ENCODE assay signal across 1 cellular context in the genomic region with DNA sequence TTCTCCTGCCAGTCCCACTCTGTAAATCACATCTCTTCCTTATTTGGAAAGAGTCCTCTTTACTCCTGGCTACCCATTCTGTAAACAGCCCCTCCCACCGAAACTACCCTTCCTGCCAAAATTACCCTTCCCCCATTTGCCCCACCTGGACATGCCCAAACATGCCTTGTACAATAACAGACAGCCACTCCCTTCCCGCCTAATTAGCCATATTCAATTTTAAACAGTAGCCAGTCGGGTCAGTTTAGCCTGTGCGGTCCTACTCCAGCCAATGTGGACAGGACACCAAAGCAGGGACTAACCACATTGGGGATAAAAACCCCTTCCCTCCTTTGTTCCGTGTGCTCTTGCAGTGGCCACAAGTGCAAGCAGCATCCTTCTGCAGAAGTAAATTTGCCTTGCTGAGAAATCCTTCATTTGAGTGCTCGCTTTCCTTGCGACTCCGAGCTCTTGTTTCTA.
TF ChIP-seq lines count a peak whose summit lies in the region.

No MANE protein-coding gene starts in this region.

TF ChIP-seq in H1, 55 proteins besides CTCF, POLR2A, EP300 and RAD21:
- TF ChIP-seq RBBP5 (IDR thresholded peaks at IDR 0.05; ENCODE audit: borderline replicate concordance, low read depth, low read length) (no peak), SP4 (IDR thresholded peaks at IDR 0.05; ENCODE audit: low read length) (no peak), CREB1 (IDR thresholded peaks at IDR 0.05) (no peak), CEBPB (IDR thresholded peaks at IDR 0.05; ENCODE audit: low read depth, low read length) (no peak), RXRA (IDR thresholded peaks at IDR 0.05; ENCODE audit: insufficient read depth, low read depth, low read length) (no peak), POU5F1 (IDR thresholded peaks at IDR 0.05; ENCODE audit: low read depth, low read length) (no peak), ASH2L (IDR thresholded peaks at IDR 0.05; ENCODE audit: low read length) (no peak), HDAC2 (IDR thresholded peaks at IDR 0.05; ENCODE audit: borderline replicate concordance in 1 of 2, low read depth in 2 of 2, low read length in 2 of 2) (no peak), EZH2 (IDR thresholded peaks at IDR 0.05; ENCODE audit: low read depth, low read length, severe bottlenecking) (no peak), TCF12 (IDR thresholded peaks at IDR 0.05; ENCODE audit: low read depth, low read length) (0 out of 2 replicates have a peak, but pooled peaks have one; percentile 46), SRF (IDR thresholded peaks at IDR 0.05; ENCODE audit: low read depth, low read length) (peak; percentile 90), TEAD4 (IDR thresholded peaks at IDR 0.05; ENCODE audit: low read depth, low read length) (no peak), KDM1A (IDR thresholded peaks at IDR 0.05; ENCODE audit: borderline replicate concordance, low read length) (peak; percentile 16; the same call in 1 of the 2 replicates), HDAC6 (IDR thresholded peaks at IDR 0.05; ENCODE audit: low read depth, low read length) (no peak), CHD1 (IDR thresholded peaks at IDR 0.05; ENCODE audit: low read depth, low read length) (no peak), SP1 (IDR thresholded peaks at IDR 0.05; ENCODE audit: low read depth, low read length) (peak; percentile 77), SUZ12 (IDR thresholded peaks at IDR 0.05; ENCODE audit: low read length) (no peak), RNF2 (IDR thresholded peaks at IDR 0.05; ENCODE audit: borderline replicate concordance, low read depth, low read length, missing control alignments, poor library complexity, severe bottlenecking) (no peak), GTF2F1 (IDR thresholded peaks at IDR 0.05; ENCODE audit: borderline replicate concordance, low read depth, low read length) (no peak), FOSL1 (IDR thresholded peaks at IDR 0.05; ENCODE audit: insufficient read depth, low read depth, low read length) (no peak), GABPA (IDR thresholded peaks at IDR 0.05; ENCODE audit: borderline replicate concordance, insufficient read depth, low read length) (no peak), POLR2AphosphoS5 (IDR thresholded peaks at IDR 0.05; ENCODE audit: low read depth, low read length) (peak; percentile 62), JUND (IDR thresholded peaks at IDR 0.05; ENCODE audit: low read length) (no peak), NANOG (IDR thresholded peaks at IDR 0.05; ENCODE audit: insufficient read depth, low read depth, low read length, poor library complexity, severe bottlenecking) (no peak), KDM4A (IDR thresholded peaks at IDR 0.05; ENCODE audit: low read depth, low read length, severe bottlenecking) (no peak), ZNF274 (IDR thresholded peaks at IDR 0.05; ENCODE audit: borderline replicate concordance, extremely low read depth, low read length) (no peak), NRF1 (IDR thresholded peaks at IDR 0.05; ENCODE audit: low read depth, low read length) (no peak), SIX5 (IDR thresholded peaks at IDR 0.05; ENCODE audit: low read depth, low read length) (no peak), BRCA1 (IDR thresholded peaks at IDR 0.05; ENCODE audit: low read depth, low read length) (no peak), BACH1 (IDR thresholded peaks at IDR 0.05; ENCODE audit: low read length) (no peak), TAF1 (IDR thresholded peaks at IDR 0.05; ENCODE audit: low read depth, low read length) (peak; percentile 60), TBP (IDR thresholded peaks at IDR 0.05; ENCODE audit: low read depth, low read length) (0 out of 2 replicates have a peak, but pooled peaks have one; percentile 39), MAFK (IDR thresholded peaks at IDR 0.05; ENCODE audit: low read depth, low read length) (no peak), PHF8 (conservative IDR thresholded peaks at IDR 0.05; ENCODE audit: low read depth, low read length) (no peak), CBX5 (IDR thresholded peaks at IDR 0.05; ENCODE audit: low read depth, low read length) (no peak), CBX8 (IDR thresholded peaks at IDR 0.05; ENCODE audit: borderline replicate concordance, low read depth, low read length) (no peak), EGR1 (IDR thresholded peaks at IDR 0.05; ENCODE audit: borderline replicate concordance, low read depth, low read length) (no peak), CHD2 (IDR thresholded peaks at IDR 0.05; ENCODE audit: low read length) (no peak; the same call in none of the 2 replicates), KDM5A (IDR thresholded peaks at IDR 0.05; ENCODE audit: low read length) (no peak), SIN3A (conservative IDR thresholded peaks at IDR 0.05 in 1 of 2, IDR thresholded peaks at IDR 0.05 in 1 of 2; ENCODE audit: low read depth in 1 of 2, low read length in 2 of 2) (no peak), SAP30 (IDR thresholded peaks at IDR 0.05; ENCODE audit: insufficient read depth, insufficient replicate concordance, low read length) (no peak)
- TF ChIP-seq, protein P1, sequence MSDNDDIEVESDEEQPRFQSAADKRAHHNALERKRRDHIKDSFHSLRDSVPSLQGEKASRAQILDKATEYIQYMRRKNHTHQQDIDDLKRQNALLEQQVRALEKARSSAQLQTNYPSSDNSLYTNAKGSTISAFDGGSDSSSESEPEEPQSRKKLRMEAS (IDR thresholded peaks at IDR 0.05): peak; percentile 19; the same call in 1 of the 2 replicates
- TF ChIP-seq, protein P2, sequence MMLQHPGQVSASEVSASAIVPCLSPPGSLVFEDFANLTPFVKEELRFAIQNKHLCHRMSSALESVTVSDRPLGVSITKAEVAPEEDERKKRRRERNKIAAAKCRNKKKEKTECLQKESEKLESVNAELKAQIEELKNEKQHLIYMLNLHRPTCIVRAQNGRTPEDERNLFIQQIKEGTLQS (IDR thresholded peaks at IDR 0.05; ENCODE audit: insufficient read depth, low read depth, low read length): no peak
- TF ChIP-seq, protein P3, sequence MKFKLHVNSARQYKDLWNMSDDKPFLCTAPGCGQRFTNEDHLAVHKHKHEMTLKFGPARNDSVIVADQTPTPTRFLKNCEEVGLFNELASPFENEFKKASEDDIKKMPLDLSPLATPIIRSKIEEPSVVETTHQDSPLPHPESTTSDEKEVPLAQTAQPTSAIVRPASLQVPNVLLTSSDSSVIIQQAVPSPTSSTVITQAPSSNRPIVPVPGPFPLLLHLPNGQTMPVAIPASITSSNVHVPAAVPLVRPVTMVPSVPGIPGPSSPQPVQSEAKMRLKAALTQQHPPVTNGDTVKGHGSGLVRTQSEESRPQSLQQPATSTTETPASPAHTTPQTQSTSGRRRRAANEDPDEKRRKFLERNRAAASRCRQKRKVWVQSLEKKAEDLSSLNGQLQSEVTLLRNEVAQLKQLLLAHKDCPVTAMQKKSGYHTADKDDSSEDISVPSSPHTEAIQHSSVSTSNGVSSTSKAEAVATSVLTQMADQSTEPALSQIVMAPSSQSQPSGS (IDR thresholded peaks at IDR 0.05; ENCODE audit: low read length): 0 out of 2 replicates have a peak, but pooled peaks have one; percentile 31
- TF ChIP-seq, protein P4, sequence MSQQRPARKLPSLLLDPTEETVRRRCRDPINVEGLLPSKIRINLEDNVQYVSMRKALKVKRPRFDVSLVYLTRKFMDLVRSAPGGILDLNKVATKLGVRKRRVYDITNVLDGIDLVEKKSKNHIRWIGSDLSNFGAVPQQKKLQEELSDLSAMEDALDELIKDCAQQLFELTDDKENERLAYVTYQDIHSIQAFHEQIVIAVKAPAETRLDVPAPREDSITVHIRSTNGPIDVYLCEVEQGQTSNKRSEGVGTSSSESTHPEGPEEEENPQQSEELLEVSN (IDR thresholded peaks at IDR 0.05): peak; percentile 80
- TF ChIP-seq, protein P5, sequence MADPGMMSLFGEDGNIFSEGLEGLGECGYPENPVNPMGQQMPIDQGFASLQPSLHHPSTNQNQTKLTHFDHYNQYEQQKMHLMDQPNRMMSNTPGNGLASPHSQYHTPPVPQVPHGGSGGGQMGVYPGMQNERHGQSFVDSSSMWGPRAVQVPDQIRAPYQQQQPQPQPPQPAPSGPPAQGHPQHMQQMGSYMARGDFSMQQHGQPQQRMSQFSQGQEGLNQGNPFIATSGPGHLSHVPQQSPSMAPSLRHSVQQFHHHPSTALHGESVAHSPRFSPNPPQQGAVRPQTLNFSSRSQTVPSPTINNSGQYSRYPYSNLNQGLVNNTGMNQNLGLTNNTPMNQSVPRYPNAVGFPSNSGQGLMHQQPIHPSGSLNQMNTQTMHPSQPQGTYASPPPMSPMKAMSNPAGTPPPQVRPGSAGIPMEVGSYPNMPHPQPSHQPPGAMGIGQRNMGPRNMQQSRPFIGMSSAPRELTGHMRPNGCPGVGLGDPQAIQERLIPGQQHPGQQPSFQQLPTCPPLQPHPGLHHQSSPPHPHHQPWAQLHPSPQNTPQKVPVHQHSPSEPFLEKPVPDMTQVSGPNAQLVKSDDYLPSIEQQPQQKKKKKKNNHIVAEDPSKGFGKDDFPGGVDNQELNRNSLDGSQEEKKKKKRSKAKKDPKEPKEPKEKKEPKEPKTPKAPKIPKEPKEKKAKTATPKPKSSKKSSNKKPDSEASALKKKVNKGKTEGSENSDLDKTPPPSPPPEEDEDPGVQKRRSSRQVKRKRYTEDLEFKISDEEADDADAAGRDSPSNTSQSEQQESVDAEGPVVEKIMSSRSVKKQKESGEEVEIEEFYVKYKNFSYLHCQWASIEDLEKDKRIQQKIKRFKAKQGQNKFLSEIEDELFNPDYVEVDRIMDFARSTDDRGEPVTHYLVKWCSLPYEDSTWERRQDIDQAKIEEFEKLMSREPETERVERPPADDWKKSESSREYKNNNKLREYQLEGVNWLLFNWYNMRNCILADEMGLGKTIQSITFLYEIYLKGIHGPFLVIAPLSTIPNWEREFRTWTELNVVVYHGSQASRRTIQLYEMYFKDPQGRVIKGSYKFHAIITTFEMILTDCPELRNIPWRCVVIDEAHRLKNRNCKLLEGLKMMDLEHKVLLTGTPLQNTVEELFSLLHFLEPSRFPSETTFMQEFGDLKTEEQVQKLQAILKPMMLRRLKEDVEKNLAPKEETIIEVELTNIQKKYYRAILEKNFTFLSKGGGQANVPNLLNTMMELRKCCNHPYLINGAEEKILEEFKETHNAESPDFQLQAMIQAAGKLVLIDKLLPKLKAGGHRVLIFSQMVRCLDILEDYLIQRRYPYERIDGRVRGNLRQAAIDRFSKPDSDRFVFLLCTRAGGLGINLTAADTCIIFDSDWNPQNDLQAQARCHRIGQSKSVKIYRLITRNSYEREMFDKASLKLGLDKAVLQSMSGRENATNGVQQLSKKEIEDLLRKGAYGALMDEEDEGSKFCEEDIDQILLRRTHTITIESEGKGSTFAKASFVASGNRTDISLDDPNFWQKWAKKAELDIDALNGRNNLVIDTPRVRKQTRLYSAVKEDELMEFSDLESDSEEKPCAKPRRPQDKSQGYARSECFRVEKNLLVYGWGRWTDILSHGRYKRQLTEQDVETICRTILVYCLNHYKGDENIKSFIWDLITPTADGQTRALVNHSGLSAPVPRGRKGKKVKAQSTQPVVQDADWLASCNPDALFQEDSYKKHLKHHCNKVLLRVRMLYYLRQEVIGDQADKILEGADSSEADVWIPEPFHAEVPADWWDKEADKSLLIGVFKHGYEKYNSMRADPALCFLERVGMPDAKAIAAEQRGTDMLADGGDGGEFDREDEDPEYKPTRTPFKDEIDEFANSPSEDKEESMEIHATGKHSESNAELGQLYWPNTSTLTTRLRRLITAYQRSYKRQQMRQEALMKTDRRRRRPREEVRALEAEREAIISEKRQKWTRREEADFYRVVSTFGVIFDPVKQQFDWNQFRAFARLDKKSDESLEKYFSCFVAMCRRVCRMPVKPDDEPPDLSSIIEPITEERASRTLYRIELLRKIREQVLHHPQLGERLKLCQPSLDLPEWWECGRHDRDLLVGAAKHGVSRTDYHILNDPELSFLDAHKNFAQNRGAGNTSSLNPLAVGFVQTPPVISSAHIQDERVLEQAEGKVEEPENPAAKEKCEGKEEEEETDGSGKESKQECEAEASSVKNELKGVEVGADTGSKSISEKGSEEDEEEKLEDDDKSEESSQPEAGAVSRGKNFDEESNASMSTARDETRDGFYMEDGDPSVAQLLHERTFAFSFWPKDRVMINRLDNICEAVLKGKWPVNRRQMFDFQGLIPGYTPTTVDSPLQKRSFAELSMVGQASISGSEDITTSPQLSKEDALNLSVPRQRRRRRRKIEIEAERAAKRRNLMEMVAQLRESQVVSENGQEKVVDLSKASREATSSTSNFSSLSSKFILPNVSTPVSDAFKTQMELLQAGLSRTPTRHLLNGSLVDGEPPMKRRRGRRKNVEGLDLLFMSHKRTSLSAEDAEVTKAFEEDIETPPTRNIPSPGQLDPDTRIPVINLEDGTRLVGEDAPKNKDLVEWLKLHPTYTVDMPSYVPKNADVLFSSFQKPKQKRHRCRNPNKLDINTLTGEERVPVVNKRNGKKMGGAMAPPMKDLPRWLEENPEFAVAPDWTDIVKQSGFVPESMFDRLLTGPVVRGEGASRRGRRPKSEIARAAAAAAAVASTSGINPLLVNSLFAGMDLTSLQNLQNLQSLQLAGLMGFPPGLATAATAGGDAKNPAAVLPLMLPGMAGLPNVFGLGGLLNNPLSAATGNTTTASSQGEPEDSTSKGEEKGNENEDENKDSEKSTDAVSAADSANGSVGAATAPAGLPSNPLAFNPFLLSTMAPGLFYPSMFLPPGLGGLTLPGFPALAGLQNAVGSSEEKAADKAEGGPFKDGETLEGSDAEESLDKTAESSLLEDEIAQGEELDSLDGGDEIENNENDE (IDR thresholded peaks at IDR 0.05; ENCODE audit: insufficient replicate concordance, low read length): no peak
